10 cellular contexts compared by ENCODE assay signal in the genomic region with DNA sequence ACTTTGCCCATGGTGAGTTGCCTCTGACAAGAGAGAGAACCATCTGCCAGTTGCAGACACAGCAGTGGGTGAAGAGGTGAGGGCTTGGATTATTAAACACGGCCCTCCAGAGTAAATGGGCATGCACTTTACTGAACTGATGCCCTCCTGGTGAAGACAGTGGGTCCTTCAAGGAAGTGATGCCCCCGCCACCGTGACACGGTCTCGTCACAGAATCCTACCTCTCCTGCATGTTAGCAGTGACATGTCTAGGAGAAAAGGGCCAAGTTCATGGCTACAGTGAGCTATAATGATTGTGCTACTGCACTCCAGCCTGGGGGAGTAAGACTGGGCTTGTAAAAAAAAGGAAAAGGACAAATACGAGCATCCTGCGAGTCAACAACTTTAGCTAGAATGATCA. TPM values are rescaled to one million over a fixed set of nuclear protein-coding genes. Genes with fewer than 3 reads are reported as not detected.
DNase-seq lines count a peak whose midpoint lies in the region; ATAC-seq and TF ChIP-seq lines count a peak whose summit lies in the region.
"Had no signal": no experiment of that assay in that cellular context is flagged by ENCODE, and none has a peak within 500 bp of the region (broad histone marks: within the 10 kb centered on the region; RNA-seq: fewer than 3 reads in every experiment).

No MANE protein-coding gene starts in this region.

- H3K79me2 ChIP-seq in neural progenitor cell (ENCODE audit: low read depth): peaks cover 71% of the 10 kb centered on the region

- peaks cover 28% of the 10 kb centered on the region for H3K36me3 ChIP-seq in BLaER1
- H3K36me3 ChIP-seq in ectodermal cell (ENCODE audit: control insufficient read depth, insufficient read depth, low read length): no peaks in the 10 kb centered on the region
- H3K36me3 ChIP-seq in neural progenitor cell: no peaks in the 10 kb centered on the region

- H3K4me1 ChIP-seq in BLaER1 (peaks cover 83% of the 10 kb centered on the region), ectodermal cell (ENCODE audit: control insufficient read depth, insufficient read depth, low read length) (peaks cover 7% of the 10 kb centered on the region), neural progenitor cell (peaks cover 20% of the 10 kb centered on the region)

- H3K4me3 ChIP-seq in BLaER1 (peak overlapping the region; percentile 85), NB4 (ENCODE audit: low read depth, low read length) (peak overlapping the region; percentile 96), ectodermal cell (ENCODE audit: insufficient read depth, low read depth, low read length) (peak overlapping the region; percentile 37), neural progenitor cell (peak overlapping the region; percentile 91)

- peaks cover 10% of the 10 kb centered on the region for H3K9me3 Mint-ChIP-seq in neural progenitor cell

- no peak overlapping the region for H2AFZ ChIP-seq in neural progenitor cell (replicated peaks)

- H3K4me2 ChIP-seq in BLaER1 (peak overlapping the region; percentile 93), neural progenitor cell (peak overlapping the region; percentile 96)

- no peak for ATAC-seq in GM21737 (IDR thresholded peaks at IDR 0.05; ENCODE audit: unreplicated experiment)
- ATAC-seq: foreskin keratinocyte had no signal

- TF ChIP-seq POLR2A in NB4 (IDR thresholded peaks at IDR 0.05; ENCODE audit: extremely low read depth, insufficient read length): no peak

- no peak for DNase-seq in NB4 (ENCODE audit: low read depth)
- DNase-seq in neural progenitor cell (ENCODE audit: low spot score): no peak
- DNase-seq in NCI-H1048 (lab: John Stamatoyannopoulos, UW): no peak
- DNase-seq in UCSD-AML1 (lab: John Stamatoyannopoulos, UW; ENCODE audit: unreplicated experiment): no peak
- no peak for DNase-seq in NOMO-1 treated with dmso at 0.1 percent for 144 hours (lab: John Stamatoyannopoulos, UW; ENCODE audit: unreplicated experiment)
- DNase-seq: foreskin keratinocyte, NCI-H1417 had no signal

- peaks cover 42% of the 10 kb centered on the region for H3K4me1 Mint-ChIP-seq in neural progenitor cell

- 85 to 86% methylated on average over 7 of the region's 7 CpGs for WGBS in ectodermal cell, 2 experiments

- no peak for TF ChIP-seq CTCF in NB4 (IDR thresholded peaks at IDR 0.05; ENCODE audit: low read depth, low read length)
- no peak for TF ChIP-seq CTCF in neural progenitor cell (IDR thresholded peaks at IDR 0.05)

- H4K20me1 ChIP-seq in BLaER1 (peaks cover 72% of the 10 kb centered on the region), neural progenitor cell (ENCODE audit: low read depth) (peaks cover 69% of the 10 kb centered on the region)

- H3K27me3 Mint-ChIP-seq in neural progenitor cell (ENCODE audit: insufficient read depth, low read depth): peaks cover 15% of the 10 kb centered on the region

- H3K9me3 ChIP-seq in BLaER1: 0 out of 2 replicates have a peak, but pooled peaks cover 4% of the 10 kb centered on the region
- H3K9me3 ChIP-seq in ectodermal cell (ENCODE audit: control insufficient read depth, low read length): no peaks in the 10 kb centered on the region
- no peaks in the 10 kb centered on the region for H3K9me3 ChIP-seq in neural progenitor cell (ENCODE audit: low read depth)

- peaks cover 6% of the 10 kb centered on the region for H3F3A ChIP-seq in neural progenitor cell (ENCODE audit: low read depth)

- H3K4me3 Mint-ChIP-seq in neural progenitor cell: peak overlapping the region; percentile 94

- H3K9ac ChIP-seq in BLaER1 (peak overlapping the region; percentile 90), neural progenitor cell (peak overlapping the region; percentile 8)

- peaks cover 37% of the 10 kb centered on the region for H3K36me3 Mint-ChIP-seq in neural progenitor cell

- H3K27ac Mint-ChIP-seq in neural progenitor cell: peak overlapping the region; percentile 29

- H3K27me3 ChIP-seq in BLaER1 (no peaks in the 10 kb centered on the region), ectodermal cell (ENCODE audit: control insufficient read depth, insufficient read depth, low read length, poor library complexity, severe bottlenecking) (peaks cover 25% of the 10 kb centered on the region), neural progenitor cell (peaks cover 22% of the 10 kb centered on the region)

- H3K27ac ChIP-seq in BLaER1 (peak overlapping the region; percentile 86; the same call in 1 of the 2 replicates), ectodermal cell (ENCODE audit: insufficient read depth, low read depth, low read length, poor library complexity, severe bottlenecking) (no peak overlapping the region), neural progenitor cell (no peak overlapping the region)
- H3K27ac ChIP-seq: foreskin keratinocyte had no signal

RNA-seq across cellular contexts. Expression of a gene that starts 2.4 kb away (rescaled TPM):
- 39.7 TPM for polyA plus RNA-seq in ectodermal cell (2013, experiment 1 of 4)
- polyA plus RNA-seq in ectodermal cell (2013, experiment 2 of 4): 30.7 TPM
- 41.9 TPM for polyA plus RNA-seq in ectodermal cell (2013, experiment 3 of 4)
- 43.1 TPM for polyA plus RNA-seq in ectodermal cell (2013, experiment 4 of 4)
- 256 and 312 TPM in 2 replicates for total RNA-seq in neural progenitor cell (ENCODE audit: low replicate concordance)

Comparison
In these comparisons a context has a peak if more than half of its experiments do, and no peak if none do; other contexts are left out.
1. H3K4me3 ChIP-seq: peak in every context shown above with its lines; median percentile 96 in NB4; 91 in neural progenitor cell; 85 in BLaER1; 37 in ectodermal cell.